ENCODE assay signal across 8 cellular contexts in the genomic region with DNA sequence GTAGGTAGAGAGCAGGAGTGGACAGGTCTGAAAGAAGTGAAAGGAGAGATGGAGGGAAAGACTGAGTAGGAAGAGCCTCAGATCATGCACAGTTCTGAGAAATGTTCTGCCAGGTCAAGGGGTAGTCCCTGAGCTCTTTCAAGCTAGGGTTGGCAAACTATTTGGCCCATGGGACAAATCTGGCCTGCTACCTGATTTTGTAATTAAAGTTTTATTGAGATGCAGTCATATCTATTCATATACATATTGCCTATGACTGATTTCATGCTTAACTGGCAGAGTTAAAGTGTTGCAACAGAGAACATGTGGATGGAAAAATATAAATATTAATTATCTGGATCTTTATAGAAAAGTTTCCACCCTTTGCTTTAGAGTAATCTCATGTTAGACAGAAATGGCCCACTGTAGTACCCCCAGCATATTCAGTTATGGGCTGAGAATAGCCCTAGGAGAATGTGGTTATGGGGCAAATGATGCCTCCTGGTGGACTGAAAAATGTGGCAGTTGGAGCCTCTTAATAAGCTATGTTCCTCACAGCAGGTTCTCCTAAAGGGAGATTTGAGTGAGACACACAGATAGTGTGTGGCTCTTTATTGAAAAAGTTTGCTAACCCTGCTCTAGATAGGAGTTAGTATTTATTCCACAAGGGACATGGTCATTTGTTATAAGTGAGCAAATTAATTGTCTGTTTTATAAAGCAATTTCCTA.
A peak's percentile ranks its signal among the peaks of the same experiment; 100 is the strongest.
DNase-seq lines count a peak whose midpoint lies in the region; ATAC-seq and TF ChIP-seq lines count a peak whose summit lies in the region.

No MANE protein-coding gene starts in this region.

- TF ChIP-seq CTCF in astrocyte of the spinal cord (IDR thresholded peaks at IDR 0.05; ENCODE audit: low read depth, low read length) (peak; percentile 39), mucosa of descending colon (IDR thresholded peaks at IDR 0.05) (no peak)

- H3K4me3 ChIP-seq in astrocyte of the spinal cord (ENCODE audit: low read depth, low read length) (no peak overlapping the region), mucosa of descending colon (no peak overlapping the region)

- intact Hi-C loops in mucosa of descending colon (cut with DNase I, micrococcal nuclease) = no loop called here

- in situ Hi-C loops in astrocyte of the spinal cord (cut with HindIII; ENCODE audit: low sequenced_read_pairs) = no loop called here

- no peaks in the 10 kb centered on the region for H3K36me3 ChIP-seq in mucosa of descending colon (ENCODE audit: low read depth)

- H3K9me3 ChIP-seq in mucosa of descending colon = no peaks in the 10 kb centered on the region

- ATAC-seq in GM19438 (IDR thresholded peaks at IDR 0.05; ENCODE audit: low read depth, unreplicated experiment) (peak; percentile 75), HG03571 (IDR thresholded peaks at IDR 0.05; ENCODE audit: unreplicated experiment) (peak; percentile 52), mucosa of descending colon (peak; percentile 50)

- DNase-seq in DMS53 treated with DMSO at 0.1 percent for 48 hours (lab: John Stamatoyannopoulos, UW; ENCODE audit: unreplicated experiment) (peak; percentile 31), astrocyte of the spinal cord (ENCODE audit: low read depth, low spot score) (no peak), mucosa of descending colon (peak in 1 of 3 donors; percentile 57), caudate nucleus (lab: John Stamatoyannopoulos, UW) (no peak), NK-92 (lab: John Stamatoyannopoulos, UW; ENCODE audit: unreplicated experiment) (no peak), 8988T (no peak)

- H3K27ac ChIP-seq in caudate nucleus (ENCODE audit: low read depth, low read length) = no peak overlapping the region

- H3K4me1 ChIP-seq in mucosa of descending colon (ENCODE audit: low read depth) = no peaks in the 10 kb centered on the region
